Comparison of ENCODE assay signal across 7 cellular contexts in the genomic region with DNA sequence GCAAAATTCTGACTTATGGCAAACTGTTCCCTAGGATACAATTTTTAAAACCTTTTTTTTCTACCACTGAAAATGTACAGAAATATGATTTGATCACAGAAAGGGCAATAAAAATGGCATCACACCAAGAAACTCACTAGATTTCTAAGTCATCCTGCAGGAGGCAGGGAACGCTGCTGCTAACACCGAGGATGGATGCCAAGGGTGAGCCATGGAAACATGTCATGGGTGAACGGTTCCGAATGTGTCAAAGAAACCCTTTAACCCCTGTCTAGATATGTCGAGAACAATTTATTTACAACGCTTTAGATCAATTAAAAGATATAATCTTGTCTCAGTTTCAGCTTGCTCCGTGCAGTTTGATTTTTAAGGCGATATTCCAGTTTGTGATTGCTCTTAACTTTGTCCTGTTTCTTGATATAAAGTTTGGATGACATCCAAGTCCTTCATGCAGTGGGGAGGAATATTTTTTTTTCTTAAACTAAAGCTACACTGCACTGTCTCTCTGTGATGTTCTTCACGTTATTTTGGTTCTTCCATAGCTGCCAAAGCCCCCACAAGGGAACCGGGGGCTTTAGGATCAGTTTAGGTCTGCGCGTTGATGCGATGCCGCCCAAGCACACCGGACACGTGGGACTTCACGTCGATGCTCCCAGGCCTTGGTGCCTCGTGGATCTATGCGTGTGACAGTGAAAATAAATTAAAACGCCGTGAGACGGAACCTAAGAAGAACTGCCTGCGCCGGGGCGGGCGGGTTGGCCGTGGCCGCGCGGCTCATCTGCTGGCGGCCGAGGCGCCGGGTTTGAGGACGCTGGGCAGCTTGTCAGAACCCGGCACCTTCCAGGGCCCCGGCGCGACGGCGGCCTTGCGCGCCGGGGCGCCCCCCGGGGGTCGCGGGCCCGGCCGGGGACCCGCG.
A peak's percentile ranks its signal among the peaks of the same experiment; 100 is the strongest.
DNase-seq lines count a peak whose midpoint lies in the region; ATAC-seq and TF ChIP-seq lines count a peak whose summit lies in the region.

No MANE protein-coding gene starts in this region.

- H3F3A ChIP-seq in smooth muscle cell (ENCODE audit: low read depth), result no peaks in the 10 kb centered on the region

- H3K36me3 ChIP-seq in smooth muscle cell (ENCODE audit: low read depth), result no peaks in the 10 kb centered on the region

- 20% methylated on average over 36 of the region's 53 CpGs for WGBS in smooth muscle cell (ENCODE audit: low lambda C conversion rate)

- H4K20me1 ChIP-seq in smooth muscle cell (ENCODE audit: low read depth), result no peaks in the 10 kb centered on the region

- H3K27me3 ChIP-seq in smooth muscle cell (ENCODE audit: low read depth), result no peaks in the 10 kb centered on the region

- TF ChIP-seq CTCF in GM12875 (IDR thresholded peaks at IDR 0.05; ENCODE audit: borderline replicate concordance, insufficient read depth, low read depth, low read length), result no peak
- TF ChIP-seq CTCF in smooth muscle cell (IDR thresholded peaks at IDR 0.05; ENCODE audit: borderline replicate concordance, insufficient read depth, poor library complexity, severe bottlenecking), result no peak

- peak; percentile 16 for DNase-seq in NCI-H748 treated with DMSO at 0.1 percent for 48 hours (lab: John Stamatoyannopoulos, UW)
- DNase-seq in astrocyte of the hippocampus (ENCODE audit: low read depth, low spot score), result peak; percentile 62
- DNase-seq in smooth muscle cell (lab: John Stamatoyannopoulos, UW; ENCODE audit: unreplicated experiment), result no peak
- no peak for DNase-seq in effector CD8-positive, alpha-beta T cell (lab: John Stamatoyannopoulos, UW)

- peak; percentile 23 for ATAC-seq in HG02938 (IDR thresholded peaks at IDR 0.05; ENCODE audit: unreplicated experiment)

- no peak overlapping the region for H3K27ac ChIP-seq in smooth muscle cell (ENCODE audit: low read depth)

- no peak overlapping the region for H3K9ac ChIP-seq in smooth muscle cell (ENCODE audit: low read depth)

- no peaks in the 10 kb centered on the region for H3K79me2 ChIP-seq in smooth muscle cell (ENCODE audit: low read depth)

- H2AFZ ChIP-seq in smooth muscle cell (ENCODE audit: low read depth), result peak overlapping the region; percentile 48

- H3K4me3 ChIP-seq in GM12875 (ENCODE audit: low read depth, low read length) (peak overlapping the region; percentile 42), iPS-18c (ENCODE audit: insufficient read depth, low read depth, low read length) (peak overlapping the region; percentile 45), smooth muscle cell (peak overlapping the region; percentile 51)

- H3K4me2 ChIP-seq in smooth muscle cell, result peak overlapping the region; percentile 84

- H3K4me1 ChIP-seq in smooth muscle cell (ENCODE audit: low read depth), result peaks cover 13% of the 10 kb centered on the region

- H3K9me3 ChIP-seq in iPS-18c (ENCODE audit: control insufficient read depth, insufficient read depth, low read length) (no peaks in the 10 kb centered on the region), smooth muscle cell (replicated peaks; ENCODE audit: low read depth) (no peaks in the 10 kb centered on the region)

Comparison
In these comparisons a context has a peak if more than half of its experiments do, and no peak if none do; other contexts are left out.
1. DNase-seq: peak in NCI-H748 treated with DMSO at 0.1 percent for 48 hours (single experiment) and astrocyte of the hippocampus (single experiment); none in smooth muscle cell (single experiment) and effector CD8-positive, alpha-beta T cell (single experiment).
2. Peak in every context shown above with its lines, with median percentiles within 50 percentile points of each other: H3K4me3 ChIP-seq.